ENCODE assay signal across 2 cellular contexts in genomic region chr6:167095888-167096287, GRCh38.
TF ChIP-seq lines count a peak whose summit lies in the region.

No MANE protein-coding gene starts in this region.

TF ChIP-seq in H1, 55 proteins besides CTCF, POLR2A, EP300 and RAD21:
- TF ChIP-seq TCF12 (IDR thresholded peaks at IDR 0.05; ENCODE audit: low read depth, low read length): no peak
- TF ChIP-seq MAX (IDR thresholded peaks at IDR 0.05): no peak
- TF ChIP-seq RXRA (IDR thresholded peaks at IDR 0.05; ENCODE audit: insufficient read depth, low read depth, low read length): no peak
- no peak for TF ChIP-seq CHD1 (IDR thresholded peaks at IDR 0.05; ENCODE audit: low read depth, low read length)
- no peak for TF ChIP-seq KDM5A (IDR thresholded peaks at IDR 0.05; ENCODE audit: low read length)
- TF ChIP-seq NRF1 (IDR thresholded peaks at IDR 0.05; ENCODE audit: low read depth, low read length): no peak
- TF ChIP-seq HDAC2 (IDR thresholded peaks at IDR 0.05; ENCODE audit: borderline replicate concordance in 1 of 2, low read depth in 2 of 2, low read length in 2 of 2): no peak
- no peak for TF ChIP-seq BACH1 (IDR thresholded peaks at IDR 0.05; ENCODE audit: low read length)
- TF ChIP-seq EGR1 (IDR thresholded peaks at IDR 0.05; ENCODE audit: borderline replicate concordance, low read depth, low read length): no peak
- no peak for TF ChIP-seq TAF1 (IDR thresholded peaks at IDR 0.05; ENCODE audit: low read depth, low read length)
- TF ChIP-seq GTF2F1 (IDR thresholded peaks at IDR 0.05; ENCODE audit: borderline replicate concordance, low read depth, low read length): no peak
- TF ChIP-seq SIRT6 (IDR thresholded peaks at IDR 0.05; ENCODE audit: low read length): no peak
- no peak for TF ChIP-seq PHF8 (conservative IDR thresholded peaks at IDR 0.05; ENCODE audit: low read depth, low read length)
- no peak for TF ChIP-seq BCL11A (IDR thresholded peaks at IDR 0.05; ENCODE audit: low read depth in 2 of 2, low read length in 2 of 2)
- TF ChIP-seq CBX5 (IDR thresholded peaks at IDR 0.05; ENCODE audit: low read depth, low read length): no peak
- TF ChIP-seq GABPA (IDR thresholded peaks at IDR 0.05; ENCODE audit: borderline replicate concordance, insufficient read depth, low read length): no peak
- no peak for TF ChIP-seq ATF3 (IDR thresholded peaks at IDR 0.05; ENCODE audit: insufficient read depth, low read depth, low read length)
- no peak for TF ChIP-seq TEAD4 (IDR thresholded peaks at IDR 0.05; ENCODE audit: low read depth, low read length)
- no peak for TF ChIP-seq SP1 (IDR thresholded peaks at IDR 0.05; ENCODE audit: low read depth, low read length)

TF ChIP-seq in GM23338, 12 proteins besides CTCF, POLR2A, EP300 and RAD21:
- TF ChIP-seq EZH2 (IDR thresholded peaks at IDR 0.05; ENCODE audit: low read depth, unreplicated experiment) (no peak), ZNF331 (CRISPR knock-in tag; IDR thresholded peaks at IDR 0.05; ENCODE audit: low read depth) (no peak), ZNF114 (CRISPR knock-in tag; IDR thresholded peaks at IDR 0.05) (no peak), STAT1 (IDR thresholded peaks at IDR 0.05; ENCODE audit: unreplicated experiment) (no peak), CREB1 (CRISPR knock-in tag; IDR thresholded peaks at IDR 0.05; ENCODE audit: low read depth) (no peak), ZNF462 (CRISPR knock-in tag; IDR thresholded peaks at IDR 0.05) (no peak)
